ENCODE assay signal across 23 cellular contexts in genomic region chr14:24986206-24986893, GRCh38.
DNase-seq lines count a peak whose midpoint lies in the region; ATAC-seq and TF ChIP-seq lines count a peak whose summit lies in the region.
"Had no signal": no experiment of that assay in that cellular context is flagged by ENCODE, and none has a peak within 500 bp of the region (broad histone marks: within the 10 kb centered on the region; RNA-seq: fewer than 3 reads in every experiment).

No MANE protein-coding gene starts in this region.

- H3K4ac ChIP-seq in mesenchymal stem cell (ENCODE audit: low read depth in 1 of 2, low read length in 2 of 2): no peak overlapping the region

- H2AFZ ChIP-seq in mesenchymal stem cell (ENCODE audit: low read depth, low read length): no peak overlapping the region
- H2AFZ ChIP-seq: GM23338 had no signal

- DNase-seq in Right ventricle myocardium superior (peak; percentile 49), right atrium auricular region (ENCODE audit: low spot score) (no peak), dorsolateral prefrontal cortex (peak in 1 of 10 donors; percentile 44), mesenchymal stem cell (no peak), uterus (no peak), suprapubic skin (ENCODE audit: low spot score in 2 of 2) (no peak)
- no peak for DNase-seq in activated CD4-positive, alpha-beta memory T cell treated with anti-CD3 and anti-CD28 coated beads for 36 hours
- no peak for DNase-seq in activated CD4-positive, alpha-beta T cell treated with anti-CD3 and anti-CD28 coated beads for 48 hours
- DNase-seq: activated CD8-positive, alpha-beta T cell treated with anti-CD3 and anti-CD28 coated beads for 36 hours; activated gamma-delta T cell treated with Interleukin-2 at 50 U/mL for 16 hours; central memory CD4-positive, alpha-beta T cell; foreskin keratinocyte; islet precursor cell; naive B cell; NCI-H1048; NCI-H524; occipital lobe; SK-N-SH; upper lobe of left lung had no signal

- H3K27ac ChIP-seq in right atrium auricular region: no peak overlapping the region
- peak overlapping the region in 46 of 59 donors; percentile 1 to 75 (median 43) for H3K27ac ChIP-seq in dorsolateral prefrontal cortex
- H3K27ac ChIP-seq in mesenchymal stem cell (ENCODE audit: low read length, poor library complexity, severe bottlenecking): no peak overlapping the region
- H3K27ac ChIP-seq in uterus: peak overlapping the region; percentile 5 to 19
- H3K27ac ChIP-seq in suprapubic skin: no peak overlapping the region
- H3K27ac ChIP-seq: foreskin keratinocyte had no signal

- WGBS in mesenchymal stem cell: 98% methylated on average over 4 of the region's 4 CpGs
- WGBS in suprapubic skin: 87% methylated on average over 4 of the region's 4 CpGs

- TF ChIP-seq CTCF in right atrium auricular region (IDR thresholded peaks at IDR 0.05): no peak
- TF ChIP-seq CTCF in dorsolateral prefrontal cortex (IDR thresholded peaks at IDR 0.05 in 54 of 56, conservative IDR thresholded peaks at IDR 0.05 in 2 of 56; ENCODE audit: low read depth in 1 of 56, partially characterized antibody in 56 of 56): no peak
- no peak for TF ChIP-seq CTCF in uterus (IDR thresholded peaks at IDR 0.05)
- no peak for TF ChIP-seq CTCF in suprapubic skin (IDR thresholded peaks at IDR 0.05)

- H2BK5ac ChIP-seq in mesenchymal stem cell (ENCODE audit: low read depth, low read length, poor library complexity, severe bottlenecking): no peak overlapping the region

- H3K9me3 ChIP-seq in right atrium auricular region: no peaks in the 10 kb centered on the region
- no peaks in the 10 kb centered on the region for H3K9me3 ChIP-seq in mesenchymal stem cell (ENCODE audit: control insufficient read depth, low read length)
- H3K9me3 ChIP-seq in uterus: no peaks in the 10 kb centered on the region
- H3K9me3 ChIP-seq in suprapubic skin: no peaks in the 10 kb centered on the region
- H3K9me3 ChIP-seq: SK-N-SH, upper lobe of left lung had no signal

- H3K4me2 ChIP-seq in mesenchymal stem cell (ENCODE audit: low read length, poor library complexity, severe bottlenecking): no peak overlapping the region
- H3K4me2 ChIP-seq: GM23338, SK-N-SH had no signal

- no peaks in the 10 kb centered on the region for H3K9me3 Mint-ChIP-seq in activated CD4-positive, alpha-beta memory T cell treated with anti-CD3 and anti-CD28 coated beads for 36 hours
- H3K9me3 Mint-ChIP-seq: activated CD8-positive, alpha-beta T cell treated with anti-CD3 and anti-CD28 coated beads for 36 hours; GM23338 had no signal

- H3K36me3 Mint-ChIP-seq in activated CD4-positive, alpha-beta memory T cell treated with anti-CD3 and anti-CD28 coated beads for 36 hours: no peaks in the 10 kb centered on the region
- H3K36me3 Mint-ChIP-seq: memory B cell, naive B cell, WTC11 had no signal

- peaks cover 0 to 22% of the 10 kb centered on the region in 2 donors for H3K4me1 ChIP-seq in right atrium auricular region
- no peaks in the 10 kb centered on the region for H3K4me1 ChIP-seq in mesenchymal stem cell (ENCODE audit: control insufficient read depth, insufficient read depth, low read depth, low read length)
- no peaks in the 10 kb centered on the region for H3K4me1 ChIP-seq in uterus
- H3K4me1 ChIP-seq in suprapubic skin: peaks cover 14% of the 10 kb centered on the region
- H3K4me1 ChIP-seq: foreskin keratinocyte had no signal

- no peak overlapping the region for H3K27ac Mint-ChIP-seq in activated CD4-positive, alpha-beta memory T cell treated with anti-CD3 and anti-CD28 coated beads for 36 hours
- H3K27ac Mint-ChIP-seq: activated CD8-positive, alpha-beta T cell treated with anti-CD3 and anti-CD28 coated beads for 36 hours; B cell; GM23338; memory B cell; naive B cell; WTC11 had no signal

- H3K27me3 Mint-ChIP-seq in activated CD4-positive, alpha-beta memory T cell treated with anti-CD3 and anti-CD28 coated beads for 36 hours: peaks cover 6% of the 10 kb centered on the region

- no peak overlapping the region for H3K4me3 Mint-ChIP-seq in activated CD4-positive, alpha-beta memory T cell treated with anti-CD3 and anti-CD28 coated beads for 36 hours
- H3K4me3 Mint-ChIP-seq: activated CD8-positive, alpha-beta T cell treated with anti-CD3 and anti-CD28 coated beads for 36 hours; B cell; GM23338; memory B cell; naive B cell; WTC11 had no signal

- H3K23ac ChIP-seq in mesenchymal stem cell (ENCODE audit: low read length in 2 of 2): peak overlapping the region in 1 of 2 experiments; percentile 9

- H4K8ac ChIP-seq in mesenchymal stem cell (ENCODE audit: low read length): no peak overlapping the region

- no peak overlapping the region for H4K91ac ChIP-seq in mesenchymal stem cell (ENCODE audit: low read length)

- H3K79me1 ChIP-seq in mesenchymal stem cell (replicated peaks; ENCODE audit: low read length, poor library complexity, severe bottlenecking): no peaks in the 10 kb centered on the region

- intact Hi-C loops in Right ventricle myocardium superior (cut with DNase I): no loop called here
- intact Hi-C loops in dorsolateral prefrontal cortex (cut with DNase I): no loop called here
- intact Hi-C loops in uterus (cut with DNase I; ENCODE audit: low total_unique reads): no loop called here
- intact Hi-C loops in activated CD4-positive, alpha-beta memory T cell treated with anti-CD3 and anti-CD28 coated beads for 36 hours (cut with micrococcal nuclease): no loop called here

- ATAC-seq in Right ventricle myocardium superior (ENCODE audit: poor library complexity): peak; percentile 71
- ATAC-seq: activated CD8-positive, alpha-beta T cell treated with anti-CD3 and anti-CD28 coated beads for 36 hours; foreskin keratinocyte; GM23338; WTC11 had no signal

- no peak overlapping the region for H2BK120ac ChIP-seq in mesenchymal stem cell (ENCODE audit: low read depth, low read length)

- H3K4me3 ChIP-seq in right atrium auricular region (no peak overlapping the region), dorsolateral prefrontal cortex (no peak overlapping the region), mesenchymal stem cell (ENCODE audit: insufficient read depth in 1 of 2, low read depth in 1 of 2, low read length in 2 of 2) (no peak overlapping the region), uterus (no peak overlapping the region), suprapubic skin (no peak overlapping the region)
- H3K4me3 ChIP-seq: GM23338, upper lobe of left lung had no signal

- H2AK5ac ChIP-seq in mesenchymal stem cell (ENCODE audit: low read length, severe bottlenecking): no peak overlapping the region

- H3K18ac ChIP-seq in mesenchymal stem cell (ENCODE audit: low read depth in 1 of 2, low read length in 2 of 2): no peak overlapping the region

- H3K9ac ChIP-seq in mesenchymal stem cell (ENCODE audit: low read length): no peak overlapping the region
- H3K9ac ChIP-seq: SK-N-SH had no signal

- POLR2A ChIA-PET in activated CD4-positive, alpha-beta memory T cell treated with anti-CD3 and anti-CD28 coated beads for 36 hours (lab: Charles Lee): no interaction called here

- H3K14ac ChIP-seq in mesenchymal stem cell (ENCODE audit: low read length in 2 of 2): no peak overlapping the region

- no peak overlapping the region for H2BK15ac ChIP-seq in mesenchymal stem cell (ENCODE audit: low read depth, poor library complexity, severe bottlenecking)

- H3K4me1 Mint-ChIP-seq in activated CD4-positive, alpha-beta memory T cell treated with anti-CD3 and anti-CD28 coated beads for 36 hours (ENCODE audit: low read depth): no peaks in the 10 kb centered on the region
- H3K4me1 Mint-ChIP-seq: B cell, memory B cell, naive B cell, WTC11 had no signal

- H3K27me3 ChIP-seq in right atrium auricular region (no peaks in the 10 kb centered on the region), dorsolateral prefrontal cortex (no peaks in the 10 kb centered on the region), mesenchymal stem cell (ENCODE audit: control insufficient read depth in 1 of 2, insufficient read depth in 1 of 2, low read length in 2 of 2) (no peaks in the 10 kb centered on the region), uterus (no peaks in the 10 kb centered on the region), suprapubic skin (no peaks in the 10 kb centered on the region)
- H3K27me3 ChIP-seq: foreskin keratinocyte, upper lobe of left lung had no signal

- TF ChIP-seq POLR2A in uterus (IDR thresholded peaks at IDR 0.05) (no peak), suprapubic skin (IDR thresholded peaks at IDR 0.05) (no peak)

- CTCF ChIA-PET in activated CD4-positive, alpha-beta memory T cell treated with anti-CD3 and anti-CD28 coated beads for 36 hours (lab: Charles Lee): no interaction called here

- H2BK12ac ChIP-seq in mesenchymal stem cell (ENCODE audit: low read length in 2 of 2): peak overlapping the region; percentile 9 to 47

- no peak for TF ChIP-seq EP300 in suprapubic skin (IDR thresholded peaks at IDR 0.05)

- H3K36me3 ChIP-seq in right atrium auricular region (peaks cover 4% of the 10 kb centered on the region), mesenchymal stem cell (ENCODE audit: control insufficient read depth in 1 of 2, insufficient read depth in 2 of 2, low read depth in 1 of 2, low read length in 2 of 2) (peaks cover 0 to 12% of the 10 kb centered on the region in 2 experiments), uterus (no peaks in the 10 kb centered on the region), suprapubic skin (no peaks in the 10 kb centered on the region)
- H3K36me3 ChIP-seq: upper lobe of left lung had no signal

Comparison
In these comparisons a context has a peak if more than half of its experiments do, and no peak if none do; other contexts are left out.
1. H3K27ac ChIP-seq: peak in dorsolateral prefrontal cortex (46 of 59) and uterus (2 of 2); none in right atrium auricular region (0 of 2), mesenchymal stem cell (single experiment) and suprapubic skin (single experiment).